In genomic region chr4:6749340-6750171, GRCh38 we compare ENCODE assay signal across 1 cellular context.
TF ChIP-seq lines count a peak whose summit lies in the region.

No MANE protein-coding gene starts in this region.

TF ChIP-seq in HepG2, 621 proteins besides CTCF, POLR2A, EP300 and RAD21 (continued from another document and continues in another):
- TF ChIP-seq KIAA2018 (CRISPR knock-in tag; IDR thresholded peaks at IDR 0.05; ENCODE audit: borderline replicate concordance) (no peak), GLI4 (CRISPR knock-in tag; IDR thresholded peaks at IDR 0.05; ENCODE audit: borderline replicate concordance) (no peak), GRHL1 (CRISPR knock-in tag; conservative IDR thresholded peaks at IDR 0.05) (no peak), ZNF468 (CRISPR knock-in tag; IDR thresholded peaks at IDR 0.05) (no peak), ATF7-NPFF (CRISPR knock-in tag; IDR thresholded peaks at IDR 0.05; ENCODE audit: low read depth) (peak; percentile 58; the same call in 1 of the 2 replicates), HHEX (CRISPR knock-in tag; IDR thresholded peaks at IDR 0.05) (no peak), ZNF766 (CRISPR knock-in tag; IDR thresholded peaks at IDR 0.05; ENCODE audit: borderline replicate concordance) (0 out of 2 replicates have a peak, but pooled peaks have one; percentile 27), MLLT10 (CRISPR knock-in tag; IDR thresholded peaks at IDR 0.05) (no peak), HOXA9 (CRISPR knock-in tag; IDR thresholded peaks at IDR 0.05; ENCODE audit: borderline replicate concordance) (no peak), GMEB1 (CRISPR knock-in tag; IDR thresholded peaks at IDR 0.05; ENCODE audit: borderline replicate concordance) (peak; percentile 63; the same call in 1 of the 2 replicates), CCDC6 (CRISPR knock-in tag; IDR thresholded peaks at IDR 0.05) (no peak), MIER2 (CRISPR knock-in tag; IDR thresholded peaks at IDR 0.05) (no peak; the same call in 1 of the 2 replicates), ZNF891 (CRISPR knock-in tag; IDR thresholded peaks at IDR 0.05) (no peak), ZNF33B (CRISPR knock-in tag; IDR thresholded peaks at IDR 0.05) (no peak), NBN (conservative IDR thresholded peaks at IDR 0.05) (no peak), ZNF136 (CRISPR knock-in tag; IDR thresholded peaks at IDR 0.05; ENCODE audit: low read depth) (no peak), RAD51 (IDR thresholded peaks at IDR 0.05; ENCODE audit: borderline replicate concordance) (no peak), ZMAT3 (CRISPR knock-in tag; conservative IDR thresholded peaks at IDR 0.05) (peak; percentile 69; the same call in 1 of the 2 replicates), PHF21A (CRISPR knock-in tag; IDR thresholded peaks at IDR 0.05) (peak; percentile 87), SOX13 (IDR thresholded peaks at IDR 0.05) (0 out of 2 replicates have a peak, but pooled peaks have one; percentile 20), SOX13 (CRISPR knock-in tag; conservative IDR thresholded peaks at IDR 0.05 in 1 of 2, IDR thresholded peaks at IDR 0.05 in 1 of 2) (peak in 1 of 2 experiments; percentile 79; a peak in 2 of 4 replicates), SMYD3 (CRISPR knock-in tag; IDR thresholded peaks at IDR 0.05) (no peak), ATF6 (CRISPR knock-in tag; conservative IDR thresholded peaks at IDR 0.05) (no peak), ZNF10 (CRISPR knock-in tag; IDR thresholded peaks at IDR 0.05; ENCODE audit: borderline replicate concordance, low read depth) (no peak), SIX4 (CRISPR knock-in tag; IDR thresholded peaks at IDR 0.05) (peak; percentile 42; the same call in 1 of the 2 replicates), ZBTB25 (CRISPR knock-in tag; IDR thresholded peaks at IDR 0.05) (peak; percentile 22; the same call in 1 of the 2 replicates), FLYWCH1 (CRISPR knock-in tag; IDR thresholded peaks at IDR 0.05) (no peak), TCF12 (IDR thresholded peaks at IDR 0.05) (no peak), TCF12 (CRISPR knock-in tag; IDR thresholded peaks at IDR 0.05) (peak; percentile 93), SETDB1 (CRISPR knock-in tag; IDR thresholded peaks at IDR 0.05; ENCODE audit: borderline replicate concordance) (no peak), ZNF281 (CRISPR knock-in tag; IDR thresholded peaks at IDR 0.05; ENCODE audit: borderline replicate concordance) (no peak), ZNF343 (CRISPR knock-in tag; IDR thresholded peaks at IDR 0.05) (0 out of 2 replicates have a peak, but pooled peaks have one; percentile 87), ZNF460 (CRISPR knock-in tag; IDR thresholded peaks at IDR 0.05; ENCODE audit: borderline replicate concordance) (no peak)
- TF ChIP-seq, protein P1, sequence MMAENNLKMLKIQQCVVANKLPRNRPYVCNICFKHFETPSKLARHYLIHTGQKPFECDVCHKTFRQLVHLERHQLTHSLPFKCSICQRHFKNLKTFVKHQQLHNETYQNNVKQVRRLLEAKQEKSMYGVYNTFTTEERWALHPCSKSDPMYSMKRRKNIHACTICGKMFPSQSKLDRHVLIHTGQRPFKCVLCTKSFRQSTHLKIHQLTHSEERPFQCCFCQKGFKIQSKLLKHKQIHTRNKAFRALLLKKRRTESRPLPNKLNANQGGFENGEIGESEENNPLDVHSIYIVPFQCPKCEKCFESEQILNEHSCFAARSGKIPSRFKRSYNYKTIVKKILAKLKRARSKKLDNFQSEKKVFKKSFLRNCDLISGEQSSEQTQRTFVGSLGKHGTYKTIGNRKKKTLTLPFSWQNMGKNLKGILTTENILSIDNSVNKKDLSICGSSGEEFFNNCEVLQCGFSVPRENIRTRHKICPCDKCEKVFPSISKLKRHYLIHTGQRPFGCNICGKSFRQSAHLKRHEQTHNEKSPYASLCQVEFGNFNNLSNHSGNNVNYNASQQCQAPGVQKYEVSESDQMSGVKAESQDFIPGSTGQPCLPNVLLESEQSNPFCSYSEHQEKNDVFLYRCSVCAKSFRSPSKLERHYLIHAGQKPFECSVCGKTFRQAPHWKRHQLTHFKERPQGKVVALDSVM (CRISPR knock-in tag; IDR thresholded peaks at IDR 0.05), result peak; percentile 10; the same call in 1 of the 2 replicates
- TF ChIP-seq, protein P2, sequence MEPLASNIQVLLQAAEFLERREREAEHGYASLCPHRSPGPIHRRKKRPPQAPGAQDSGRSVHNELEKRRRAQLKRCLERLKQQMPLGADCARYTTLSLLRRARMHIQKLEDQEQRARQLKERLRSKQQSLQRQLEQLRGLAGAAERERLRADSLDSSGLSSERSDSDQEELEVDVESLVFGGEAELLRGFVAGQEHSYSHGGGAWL (CRISPR knock-in tag; IDR thresholded peaks at IDR 0.05), result no peak; the same call in 1 of the 2 replicates
- TF ChIP-seq, protein P3, sequence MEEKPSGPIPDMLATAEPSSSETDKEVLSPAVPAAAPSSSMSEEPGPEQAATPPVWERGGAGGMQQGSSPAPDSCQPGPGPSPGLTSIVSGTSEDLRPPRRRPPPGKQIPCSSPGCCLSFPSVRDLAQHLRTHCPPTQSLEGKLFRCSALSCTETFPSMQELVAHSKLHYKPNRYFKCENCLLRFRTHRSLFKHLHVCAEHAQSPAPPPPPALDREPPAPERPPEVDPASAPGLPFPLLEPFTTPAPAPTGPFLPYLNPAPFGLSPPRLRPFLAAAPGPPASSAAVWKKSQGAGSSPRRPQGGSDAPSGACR (CRISPR knock-in tag; IDR thresholded peaks at IDR 0.05), result peak; percentile 93
- TF ChIP-seq, protein P4, sequence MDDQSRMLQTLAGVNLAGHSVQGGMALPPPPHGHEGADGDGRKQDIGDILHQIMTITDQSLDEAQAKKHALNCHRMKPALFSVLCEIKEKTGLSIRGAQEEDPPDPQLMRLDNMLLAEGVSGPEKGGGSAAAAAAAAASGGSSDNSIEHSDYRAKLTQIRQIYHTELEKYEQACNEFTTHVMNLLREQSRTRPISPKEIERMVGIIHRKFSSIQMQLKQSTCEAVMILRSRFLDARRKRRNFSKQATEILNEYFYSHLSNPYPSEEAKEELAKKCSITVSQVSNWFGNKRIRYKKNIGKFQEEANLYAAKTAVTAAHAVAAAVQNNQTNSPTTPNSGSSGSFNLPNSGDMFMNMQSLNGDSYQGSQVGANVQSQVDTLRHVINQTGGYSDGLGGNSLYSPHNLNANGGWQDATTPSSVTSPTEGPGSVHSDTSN (CRISPR knock-in tag; IDR thresholded peaks at IDR 0.05; ENCODE audit: borderline replicate concordance), result no peak
